Comparison of ENCODE assay signal across 19 cellular contexts in genomic region chr20:37200376-37200775, GRCh38.
"Had no signal": no experiment of that assay in that cellular context is flagged by ENCODE, and none has a peak within 500 bp of the region (broad histone marks: within the 10 kb centered on the region; RNA-seq: fewer than 3 reads in every experiment).

No MANE protein-coding gene starts in this region.

- H3K27me3 ChIP-seq: heart left ventricle, sigmoid colon, transverse colon had no signal

- H3K9me3 ChIP-seq: heart left ventricle, sigmoid colon, transverse colon had no signal

- H3K4me3 ChIP-seq: coronary artery, heart left ventricle, sigmoid colon, skin epidermis, transverse colon had no signal

- H3K9me3 Mint-ChIP-seq: endodermal cell; naive B cell; stimulated activated memory B cell treated with anti-CD40 and anti-IgM and Interleukin-4, amounts not matched to agents 10 μg/mL and 1 μg/mL and 100 μg/mL, for 72 hours; stimulated activated naive CD8-positive, alpha-beta T cell treated with anti-CD3 and anti-CD28 coated beads, Interleukin-15, Interleukin-2, amounts not matched to agents 100 ng/mL and 50 ng/mL, for 24 hours had no signal

- H3K27ac Mint-ChIP-seq: stimulated activated memory B cell treated with anti-CD40 and anti-IgM and Interleukin-4, amounts not matched to agents 10 μg/mL and 1 μg/mL and 100 μg/mL, for 72 hours; stimulated activated naive CD8-positive, alpha-beta T cell treated with anti-CD3 and anti-CD28 coated beads, Interleukin-15, Interleukin-2, amounts not matched to agents 100 ng/mL and 50 ng/mL, for 24 hours had no signal

- DNase-seq: effector CD4-positive, alpha-beta T cell; endodermal cell; foreskin melanocyte; heart left ventricle; hypothalamus; kidney glomerular epithelial cell; mesendoderm; naive B cell; posterior cingulate gyrus; sigmoid colon; stimulated activated CD4-positive, alpha-beta T cell treated with anti-CD3 and anti-CD28 coated beads, Interleukin-15, amount 100 ng/mL, for 24 hours; stimulated activated CD4-positive, alpha-beta T cell treated with anti-CD3 and anti-CD28 coated beads, Interleukin-1b, Interleukin-23, amount 100 ng/mL, for 48 hours; stimulated activated CD4-positive, alpha-beta T cell treated with anti-CD3 and anti-CD28 coated beads, Interleukin-4, amount 100 ng/mL, for 24 hours; transverse colon had no signal

- H3K27ac ChIP-seq: coronary artery, heart left ventricle, sigmoid colon, skin epidermis, transverse colon had no signal

- H3K27me3 Mint-ChIP-seq: naive B cell; stimulated activated memory B cell treated with anti-CD40 and anti-IgM and Interleukin-4, amounts not matched to agents 10 μg/mL and 1 μg/mL and 100 μg/mL, for 72 hours; stimulated activated naive CD8-positive, alpha-beta T cell treated with anti-CD3 and anti-CD28 coated beads, Interleukin-15, Interleukin-2, amounts not matched to agents 100 ng/mL and 50 ng/mL, for 24 hours had no signal

- H3K4me3 Mint-ChIP-seq: endodermal cell; stimulated activated memory B cell treated with anti-CD40 and anti-IgM and Interleukin-4, amounts not matched to agents 10 μg/mL and 1 μg/mL and 100 μg/mL, for 72 hours; stimulated activated naive CD8-positive, alpha-beta T cell treated with anti-CD3 and anti-CD28 coated beads, Interleukin-15, Interleukin-2, amounts not matched to agents 100 ng/mL and 50 ng/mL, for 24 hours had no signal

- ATAC-seq: heart left ventricle; stimulated activated memory B cell treated with anti-CD40 and anti-IgM and Interleukin-4, amounts not matched to agents 10 μg/mL and 1 μg/mL and 100 μg/mL, for 72 hours had no signal

- FAIRE-seq: islet of Langerhans had no signal
